ENCODE assay signal across 8 cellular contexts in genomic region chr12:52949413-52950331, GRCh38. TPM values are rescaled to one million over a fixed set of nuclear protein-coding genes. Genes with fewer than 3 reads are reported as not detected.
DNase-seq lines count a peak whose midpoint lies in the region; ATAC-seq, FAIRE-seq and TF ChIP-seq lines count a peak whose summit lies in the region.

No MANE protein-coding gene starts in this region.

- H4K20me1 ChIP-seq in K562 (replicated peaks; ENCODE audit: control insufficient read depth, insufficient read depth, low read length) = peaks cover 6% of the 10 kb centered on the region
- H4K20me1 ChIP-seq in OCI-LY7 (ENCODE audit: insufficient read depth, low read length) = no peaks in the 10 kb centered on the region

- H3K9me1 ChIP-seq in K562 (ENCODE audit: control insufficient read depth, insufficient read depth, low read length) = peaks cover 4% of the 10 kb centered on the region

- TF ChIP-seq CTCF in K562 (IDR thresholded peaks at IDR 0.05 in 2 of 3, conservative IDR thresholded peaks at IDR 0.05 in 1 of 3; ENCODE audit: insufficient read depth in 2 of 3, low read depth in 1 of 3, low read length in 3 of 3) (no peak; a peak in 1 of 6 replicates), suprapubic skin (IDR thresholded peaks at IDR 0.05) (no peak), OCI-LY7 (conservative IDR thresholded peaks at IDR 0.05; ENCODE audit: low read length) (no peak)

- H2AFZ ChIP-seq in K562 (ENCODE audit: low read depth, low read length) (no peak overlapping the region), OCI-LY7 (ENCODE audit: low read length) (no peak overlapping the region)

- FAIRE-seq in H54 (lab: Jason Lieb, UNC) (peak; percentile 85), K562 (lab: Jason Lieb, UNC) (peak; percentile 96)

- H3K27me3 ChIP-seq in K562 (ENCODE audit: control insufficient read depth in 2 of 2, insufficient read depth in 2 of 2, low read length in 2 of 2) (no peaks in the 10 kb centered on the region), suprapubic skin (peaks cover 41% of the 10 kb centered on the region)

- CTCF ChIA-PET in K562 (lab: Yijun Ruan, JAX; ENCODE audit: low intra/inter-chr PET ratio) (no interaction called here), OCI-LY7 (lab: Charles Lee; ENCODE audit: unreplicated experiment) (no interaction called here)

- intact Hi-C loops in K562 (cut with micrococcal nuclease) = loop anchor here (2.0 kb wide), 2 partner anchors 23 to 57 kb away; partner anchors contain the start of gene EIF4B
- intact Hi-C loops in OCI-LY7 (cut with micrococcal nuclease; ENCODE audit: unreplicated experiment) = no loop called here

- no peak; a peak in 2 of 4 replicates for TF ChIP-seq RAD21 in K562 (CRISPR knock-in tag; conservative IDR thresholded peaks at IDR 0.05 in 1 of 2, IDR thresholded peaks at IDR 0.05 in 1 of 2)

- H3K4me2 ChIP-seq in K562 (ENCODE audit: insufficient read depth, low read length) (peak overlapping the region; percentile 100), OCI-LY7 (ENCODE audit: low read length) (no peak overlapping the region)

- H3K9me3 ChIP-seq in K562 (replicated peaks; ENCODE audit: control insufficient read depth, insufficient read depth, low read depth, low read length) (no peaks in the 10 kb centered on the region), suprapubic skin (no peaks in the 10 kb centered on the region), OCI-LY7 (ENCODE audit: low read length) (no peaks in the 10 kb centered on the region)

- POLR2A ChIA-PET in K562 (lab: Yijun Ruan, JAX) = interaction anchor here (0.6 to 4.3 kb wide), 10 partner anchors 8 to 763 kb away, joined by 3 to 35 read pairs (median 5); partner anchors contain the start of gene KRT8
- POLR2A ChIA-PET in OCI-LY7 (lab: Charles Lee) = no interaction called here

- H3K36me3 ChIP-seq in K562 (ENCODE audit: control insufficient read depth, insufficient read depth, low read length) = peaks cover 46% of the 10 kb centered on the region
- H3K36me3 ChIP-seq in suprapubic skin = no peaks in the 10 kb centered on the region
- H3K36me3 ChIP-seq in OCI-LY7 (ENCODE audit: insufficient read depth, low read length) = no peaks in the 10 kb centered on the region

- H3K4me3 ChIP-seq in K562 (peak overlapping the region; percentile 99), suprapubic skin (peak overlapping the region; percentile 56), OCI-LY7 (ENCODE audit: low read depth, low read length, poor library complexity, severe bottlenecking) (no peak overlapping the region)

- in situ Hi-C loops in K562 (cut with MboI) = loop anchor here (5.0 kb wide), 1 partner anchor 42 kb away; the partner anchor contains the start of gene KRT8

- H3K79me2 ChIP-seq in K562 (ENCODE audit: control insufficient read depth, insufficient read depth, low read length) (peaks cover 48% of the 10 kb centered on the region), OCI-LY7 (ENCODE audit: insufficient read depth, low read depth, low read length) (no peaks in the 10 kb centered on the region)

- peak; percentile 87 for ATAC-seq in K562
- no peak for ATAC-seq in GM18498 (IDR thresholded peaks at IDR 0.05; ENCODE audit: unreplicated experiment)
- ATAC-seq in HG03354 (IDR thresholded peaks at IDR 0.05; ENCODE audit: poor library complexity, severe bottlenecking, unreplicated experiment) = no peak

- WGBS in K562 (ENCODE audit: insufficient coverage, low coverage, missing lambda C conversion rate) = 2% methylated on average over 12 of the region's 13 CpGs
- WGBS in suprapubic skin = 47% methylated on average over 13 of the region's 13 CpGs

- TF ChIP-seq POLR2A in H54 (IDR thresholded peaks at IDR 0.05; ENCODE audit: low read depth, low read length) (no peak; the same call in 1 of the 2 replicates), K562 (conservative IDR thresholded peaks at IDR 0.05) (peak; percentile 96), suprapubic skin (IDR thresholded peaks at IDR 0.05) (no peak)

- peak overlapping the region; percentile 96 to 100 for H3K9ac ChIP-seq in K562 (ENCODE audit: insufficient read depth in 1 of 2, low read depth in 2 of 2, low read length in 2 of 2)

- no peaks in the 10 kb centered on the region for H3K9me2 ChIP-seq in OCI-LY7 (ENCODE audit: insufficient read depth, low read length)

- peak overlapping the region; percentile 100 for H3K27ac ChIP-seq in K562 (ENCODE audit: extremely low read depth, low read depth, low read length)
- peak overlapping the region; percentile 65 for H3K27ac ChIP-seq in suprapubic skin
- no peak overlapping the region for H3K27ac ChIP-seq in OCI-LY7 (ENCODE audit: low read depth, low read length, poor library complexity, severe bottlenecking)

- TF ChIP-seq EP300 in K562 (IDR thresholded peaks at IDR 0.05; ENCODE audit: low read length) (peak; percentile 81), suprapubic skin (IDR thresholded peaks at IDR 0.05) (no peak)

- DNase-seq in H54 (ENCODE audit: insufficient read length, low spot score) = peak; percentile 93
- peak; percentile 80 for DNase-seq in NCI-H2196 (lab: John Stamatoyannopoulos, UW; ENCODE audit: unreplicated experiment)
- peak; percentile 82 to 93 (median 86) for DNase-seq in K562 (ENCODE audit: extremely low read depth in 1 of 4, low spot score in 3 of 4)
- DNase-seq in iris pigment epithelial cell (ENCODE audit: low read depth) = peak; percentile 96
- DNase-seq in suprapubic skin (ENCODE audit: low spot score in 2 of 2) = no peak
- DNase-seq in OCI-LY7 (ENCODE audit: low spot score) = no peak

- peaks cover 47 to 58% of the 10 kb centered on the region in 2 experiments for H3K4me1 ChIP-seq in K562 (replicated peaks in 1 of 2; ENCODE audit: control insufficient read depth in 2 of 2, insufficient read depth in 2 of 2, low read length in 2 of 2)
- H3K4me1 ChIP-seq in suprapubic skin = peaks cover 7% of the 10 kb centered on the region
- peaks cover 4% of the 10 kb centered on the region for H3K4me1 ChIP-seq in OCI-LY7 (ENCODE audit: insufficient read depth, low read length, poor library complexity, severe bottlenecking)

- TSS peak; percentile 89 for BruUV-seq in K562 (replicated peaks; lab: Mats Ljungman, UMichigan)
- BruUV-seq in OCI-LY7 (replicated peaks; lab: Mats Ljungman, UMichigan) = no TSS peak

RNA-seq across cellular contexts. Expression of gene KRT18, which starts 0.8 kb away (rescaled TPM):
- total RNA-seq in K562 (2011; cell fraction: chromatin; rRNA removed; ENCODE audit: low replicate concordance) = 104 and 217 TPM in 2 replicates
- 123 and 155 TPM in 2 replicates for total RNA-seq in K562 (2011; cell fraction: nucleolus; rRNA removed)
- total RNA-seq in K562 (2011; cell fraction: nucleoplasm; rRNA removed) = 141 and 184 TPM in 2 replicates
- total RNA-seq in K562 (2014; rRNA removed) (486 and 561 TPM in 2 replicates), K562 (2014; rRNA removed; fragmentation: Illumina TruSeq; extraction: Trizol) (206 and 246 TPM in 2 replicates), K562 (2015; rRNA removed; fragmentation: Illumina TruSeq; extraction: Trizol) (279 and 281 TPM in 2 replicates), K562 (2021) (332 and 346 TPM in 2 replicates), suprapubic skin (100 to 1,000 TPM in 1 of 4 donors, 10 to 100 TPM in 3; 53.3 to 118 (median 71.0) TPM), OCI-LY7 (2022) (not detected in 2 replicates)
- polyA plus RNA-seq in K562 (2011; rRNA removed) (349 and 358 TPM in 2 replicates), K562 (2014; fragmentation: Illumina TruSeq; extraction: Trizol) (323 and 346 TPM in 2 replicates), K562 (2014; fragmentation: Nextera tagmentation; extraction: Ambion mirVana) (10 to 100 TPM; 26.3 to 34.2 TPM), K562 (2014; rRNA removed) (231 and 235 TPM in 2 replicates)
- polyA plus RNA-seq in K562 (2011; cell fraction: cytosol; rRNA removed) = 448 and 603 TPM in 2 replicates
- 384 and 542 TPM in 2 replicates for polyA plus RNA-seq in K562 (2011; cell fraction: nucleus; rRNA removed)
- polyA plus RNA-seq in K562 (2012) = 369 and 519 TPM in 2 replicates
- 306 and 320 TPM in 2 replicates for polyA minus RNA-seq in K562 (2011; rRNA and poly(A)+ RNA removed)
- polyA minus RNA-seq in K562 (2011; cell fraction: cytosol; rRNA and poly(A)+ RNA removed) = 439 and 476 TPM in 2 replicates
- polyA minus RNA-seq in K562 (2011; cell fraction: nucleus; rRNA and poly(A)+ RNA removed) = 86.2 and 137 TPM in 2 replicates
- total RNA-seq in OCI-LY7 (2014; rRNA removed; shearing (Covaris generic)) = not detected in 2 replicates

RNA-seq across cellular contexts. Expression of gene KRT8, which starts 44.8 kb away (rescaled TPM):
- 132 and 303 TPM in 2 replicates for total RNA-seq in K562 (2011; cell fraction: chromatin; rRNA removed; ENCODE audit: low replicate concordance)
- total RNA-seq in K562 (2011; cell fraction: nucleolus; rRNA removed) = 225 and 301 TPM in 2 replicates
- total RNA-seq in K562 (2011; cell fraction: nucleoplasm; rRNA removed) = 196 and 242 TPM in 2 replicates
- total RNA-seq in K562 (2014; rRNA removed) (262 and 326 TPM in 2 replicates), K562 (2014; rRNA removed; fragmentation: Illumina TruSeq; extraction: Trizol) (157 and 159 TPM in 2 replicates), K562 (2015; rRNA removed; fragmentation: Illumina TruSeq; extraction: Trizol) (193 and 197 TPM in 2 replicates), K562 (2021) (364 and 392 TPM in 2 replicates), suprapubic skin (10 to 100 TPM; 49.4 to 93.7 (median 65.9) TPM), OCI-LY7 (2022) (0.89 TPM in 2 replicates)
- polyA plus RNA-seq in K562 (2011; rRNA removed) (616 and 661 TPM in 2 replicates), K562 (2014; fragmentation: Illumina TruSeq; extraction: Trizol) (260 and 315 TPM in 2 replicates), K562 (2014; fragmentation: Nextera tagmentation; extraction: Ambion mirVana) (10 to 100 TPM; 41.5 to 49.8 TPM), K562 (2014; rRNA removed) (388 and 435 TPM in 2 replicates)
- polyA plus RNA-seq in K562 (2011; cell fraction: cytosol; rRNA removed) = 730 and 1,428 TPM in 2 replicates
- polyA plus RNA-seq in K562 (2011; cell fraction: nucleus; rRNA removed) = 253 and 293 TPM in 2 replicates
- 420 and 432 TPM in 2 replicates for polyA plus RNA-seq in K562 (2012)
- polyA minus RNA-seq in K562 (2011; rRNA and poly(A)+ RNA removed) = 930 and 1,077 TPM in 2 replicates
- 578 and 629 TPM in 2 replicates for polyA minus RNA-seq in K562 (2011; cell fraction: cytosol; rRNA and poly(A)+ RNA removed)
- 134 and 183 TPM in 2 replicates for polyA minus RNA-seq in K562 (2011; cell fraction: nucleus; rRNA and poly(A)+ RNA removed)
- 0.16 TPM in 1 of 2 replicates, not detected in the other for total RNA-seq in OCI-LY7 (2014; rRNA removed; shearing (Covaris generic))

RNA-seq across cellular contexts. Expression of gene EIF4B, which starts 56.6 kb away (rescaled TPM):
- 260 and 374 TPM in 2 replicates for total RNA-seq in K562 (2011; cell fraction: chromatin; rRNA removed; ENCODE audit: low replicate concordance)
- 137 and 149 TPM in 2 replicates for total RNA-seq in K562 (2011; cell fraction: nucleolus; rRNA removed)
- total RNA-seq in K562 (2011; cell fraction: nucleoplasm; rRNA removed) = 211 and 264 TPM in 2 replicates
- 617 and 636 TPM in 2 replicates for total RNA-seq in K562 (2014; rRNA removed)
- 669 and 710 TPM in 2 replicates for total RNA-seq in K562 (2014; rRNA removed; fragmentation: Illumina TruSeq; extraction: Trizol)
- total RNA-seq in K562 (2015; rRNA removed; fragmentation: Illumina TruSeq; extraction: Trizol) = 624 and 636 TPM in 2 replicates
- total RNA-seq in K562 (2021) = 535 and 617 TPM in 2 replicates
- polyA plus RNA-seq in K562 (2011; rRNA removed) = 489 and 497 TPM in 2 replicates
- polyA plus RNA-seq in K562 (2011; cell fraction: cytosol; rRNA removed) = 278 and 542 TPM in 2 replicates
- 180 and 236 TPM in 2 replicates for polyA plus RNA-seq in K562 (2011; cell fraction: nucleus; rRNA removed)
- 383 and 523 TPM in 2 replicates for polyA plus RNA-seq in K562 (2012)
- polyA plus RNA-seq in K562 (2014; fragmentation: Illumina TruSeq; extraction: Trizol) = 552 and 578 TPM in 2 replicates
- polyA plus RNA-seq in K562 (2014; fragmentation: Nextera tagmentation; extraction: Ambion mirVana) = 100 to 1,000 TPM; 138 to 150 TPM
- polyA plus RNA-seq in K562 (2014; rRNA removed) = 312 and 317 TPM in 2 replicates
- 1,377 and 1,493 TPM in 2 replicates for polyA minus RNA-seq in K562 (2011; rRNA and poly(A)+ RNA removed)
- 466 and 538 TPM in 2 replicates for polyA minus RNA-seq in K562 (2011; cell fraction: cytosol; rRNA and poly(A)+ RNA removed)
- 102 and 253 TPM in 2 replicates for polyA minus RNA-seq in K562 (2011; cell fraction: nucleus; rRNA and poly(A)+ RNA removed)
- 100 to 1,000 TPM; 404 to 559 (median 485) TPM for total RNA-seq in suprapubic skin
- total RNA-seq in OCI-LY7 (2014; rRNA removed; shearing (Covaris generic)) = 645 and 872 TPM in 2 replicates
- total RNA-seq in OCI-LY7 (2022) = 745 and 898 TPM in 2 replicates

Comparison
In these comparisons a context has a peak if more than half of its experiments do, and no peak if none do; other contexts are left out.
1. DNase-seq: peak in H54 (single experiment), NCI-H2196 (single experiment), K562 (4 of 4) and iris pigment epithelial cell (single experiment); none in suprapubic skin (0 of 2) and OCI-LY7 (single experiment).
2. RNA of gene KRT18, which starts 0.8 kb away (total RNA-seq): 104 to 561 TPM in K562 and 53.3 to 118 TPM in suprapubic skin; not detected in OCI-LY7; every median in the first group is over 10 times any median in the second.
3. RNA of gene KRT8, which starts 44.8 kb away (total RNA-seq): 132 to 392 TPM in K562 and 49.4 to 93.7 TPM in suprapubic skin; 0.16 to 0.89 TPM in OCI-LY7; every median in the first group is over 10 times any median in the second.